1 cellular context compared by ENCODE assay signal in the genomic region with DNA sequence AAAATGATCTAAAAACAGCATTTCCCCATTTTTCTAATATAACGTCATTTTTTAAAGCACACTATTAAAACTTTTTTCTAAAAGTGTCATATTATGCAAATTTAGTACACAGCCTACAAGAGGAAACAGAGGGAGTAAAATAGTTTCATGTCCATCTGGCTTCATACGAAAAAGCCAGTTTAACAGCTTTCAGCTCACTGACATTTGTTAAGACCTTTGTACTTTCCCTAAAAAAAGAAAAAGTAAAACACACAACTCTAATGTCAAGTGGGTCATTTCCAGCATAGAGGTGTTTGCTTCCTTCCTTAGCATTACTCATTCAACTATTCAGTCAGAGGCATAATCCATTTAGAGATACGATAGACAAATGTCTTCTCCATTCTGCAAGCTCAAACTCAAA.
TF ChIP-seq lines count a peak whose summit lies in the region.

No MANE protein-coding gene starts in this region.

TF ChIP-seq in K562, 482 proteins besides CTCF, POLR2A, EP300 and RAD21:
- TF ChIP-seq CC2D1A (IDR thresholded peaks at IDR 0.05): no peak
- no peak for TF ChIP-seq ZKSCAN8 (CRISPR knock-in tag; IDR thresholded peaks at IDR 0.05)
- no peak for TF ChIP-seq MEF2A (IDR thresholded peaks at IDR 0.05; ENCODE audit: control insufficient read depth, low read depth, low read length)
- TF ChIP-seq IRF2 (CRISPR knock-in tag; IDR thresholded peaks at IDR 0.05): no peak
- no peak for TF ChIP-seq TCF3 (CRISPR knock-in tag; IDR thresholded peaks at IDR 0.05)
- TF ChIP-seq SIRT6 (IDR thresholded peaks at IDR 0.05; ENCODE audit: low read depth, low read length): no peak
- TF ChIP-seq, protein P1, sequence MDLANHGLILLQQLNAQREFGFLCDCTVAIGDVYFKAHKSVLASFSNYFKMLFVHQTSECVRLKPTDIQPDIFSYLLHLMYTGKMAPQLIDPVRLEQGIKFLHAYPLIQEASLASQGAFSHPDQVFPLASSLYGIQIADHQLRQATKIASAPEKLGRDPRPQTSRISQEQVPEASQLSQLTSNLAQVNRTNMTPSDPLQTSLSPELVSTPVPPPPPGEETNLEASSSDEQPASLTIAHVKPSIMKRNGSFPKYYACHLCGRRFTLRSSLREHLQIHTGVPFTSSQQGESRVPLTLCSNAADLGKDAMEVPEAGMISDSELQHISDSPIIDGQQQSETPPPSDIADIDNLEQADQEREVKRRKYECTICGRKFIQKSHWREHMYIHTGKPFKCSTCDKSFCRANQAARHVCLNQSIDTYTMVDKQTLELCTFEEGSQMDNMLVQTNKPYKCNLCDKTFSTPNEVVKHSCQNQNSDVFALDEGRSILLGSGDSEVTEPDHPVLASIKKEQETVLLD (IDR thresholded peaks at IDR 0.05): no peak
- TF ChIP-seq ZNF76 (CRISPR knock-in tag; IDR thresholded peaks at IDR 0.05; ENCODE audit: borderline replicate concordance): no peak
- TF ChIP-seq HNRNPK (IDR thresholded peaks at IDR 0.05; ENCODE audit: low read depth, low read length, poor library complexity, severe bottlenecking): no peak
- TF ChIP-seq, protein P2, sequence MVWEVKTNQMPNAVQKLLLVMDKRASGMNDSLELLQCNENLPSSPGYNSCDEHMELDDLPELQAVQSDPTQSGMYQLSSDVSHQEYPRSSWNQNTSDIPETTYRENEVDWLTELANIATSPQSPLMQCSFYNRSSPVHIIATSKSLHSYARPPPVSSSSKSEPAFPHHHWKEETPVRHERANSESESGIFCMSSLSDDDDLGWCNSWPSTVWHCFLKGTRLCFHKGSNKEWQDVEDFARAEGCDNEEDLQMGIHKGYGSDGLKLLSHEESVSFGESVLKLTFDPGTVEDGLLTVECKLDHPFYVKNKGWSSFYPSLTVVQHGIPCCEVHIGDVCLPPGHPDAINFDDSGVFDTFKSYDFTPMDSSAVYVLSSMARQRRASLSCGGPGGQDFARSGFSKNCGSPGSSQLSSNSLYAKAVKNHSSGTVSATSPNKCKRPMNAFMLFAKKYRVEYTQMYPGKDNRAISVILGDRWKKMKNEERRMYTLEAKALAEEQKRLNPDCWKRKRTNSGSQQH (CRISPR knock-in tag; IDR thresholded peaks at IDR 0.05): no peak
- no peak for TF ChIP-seq SAFB (IDR thresholded peaks at IDR 0.05; ENCODE audit: borderline replicate concordance, low read depth, low read length)
- no peak for TF ChIP-seq GATA2 (CRISPR knock-in tag; IDR thresholded peaks at IDR 0.05)
- TF ChIP-seq, protein P3, sequence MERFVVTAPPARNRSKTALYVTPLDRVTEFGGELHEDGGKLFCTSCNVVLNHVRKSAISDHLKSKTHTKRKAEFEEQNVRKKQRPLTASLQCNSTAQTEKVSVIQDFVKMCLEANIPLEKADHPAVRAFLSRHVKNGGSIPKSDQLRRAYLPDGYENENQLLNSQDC (CRISPR knock-in tag; IDR thresholded peaks at IDR 0.05): no peak
